Comparison of ENCODE assay signal across 25 cellular contexts in genomic region chr18:12943200-12943599, GRCh38.
"Had no signal": no experiment of that assay in that cellular context is flagged by ENCODE, and none has a peak within 500 bp of the region (broad histone marks: within the 10 kb centered on the region; RNA-seq: fewer than 3 reads in every experiment).

No MANE protein-coding gene starts in this region.

- H3K27me3 Mint-ChIP-seq: central memory CD8-positive, alpha-beta T cell; stimulated activated naive B cell treated with anti-CD40 and anti-IgM and Interleukin-4, amounts not matched to agents 10 μg/mL and 1 μg/mL and 100 μg/mL, for 72 hours had no signal

- ATAC-seq: left lung; stimulated activated naive B cell treated with anti-CD40 and anti-IgM and Interleukin-4, amounts not matched to agents 10 μg/mL and 1 μg/mL and 100 μg/mL, for 72 hours had no signal

- H3K9me3 Mint-ChIP-seq: activated CD4-positive, alpha-beta T cell treated with anti-CD3 and anti-CD28 coated beads, Interleukin-2, amount 10 ng/mL, durations not matched to agents 24 days and 14 days; central memory CD8-positive, alpha-beta T cell; nephron; stimulated activated naive B cell treated with anti-CD40 and anti-IgM and Interleukin-4, amounts not matched to agents 10 μg/mL and 1 μg/mL and 100 μg/mL, for 72 hours had no signal

- FAIRE-seq: frontal cortex, keratinocyte had no signal

- H3K4me3 Mint-ChIP-seq: activated CD4-positive, alpha-beta T cell treated with anti-CD3 and anti-CD28 coated beads, Interleukin-2, amount 10 ng/mL, durations not matched to agents 24 days and 14 days; central memory CD8-positive, alpha-beta T cell; nephron; stimulated activated naive B cell treated with anti-CD40 and anti-IgM and Interleukin-4, amounts not matched to agents 10 μg/mL and 1 μg/mL and 100 μg/mL, for 72 hours had no signal

- H3K36me3 Mint-ChIP-seq: stimulated activated naive B cell treated with anti-CD40 and anti-IgM and Interleukin-4, amounts not matched to agents 10 μg/mL and 1 μg/mL and 100 μg/mL, for 72 hours had no signal

- H3K27me3 ChIP-seq: left lung, sigmoid colon, spleen, upper lobe of left lung had no signal

- H3K36me3 ChIP-seq: left lung, sigmoid colon, spleen, thoracic aorta, upper lobe of left lung had no signal

- H3K27ac Mint-ChIP-seq: activated CD4-positive, alpha-beta T cell treated with anti-CD3 and anti-CD28 coated beads, Interleukin-2, amount 10 ng/mL, durations not matched to agents 24 days and 14 days; nephron; stimulated activated naive B cell treated with anti-CD40 and anti-IgM and Interleukin-4, amounts not matched to agents 10 μg/mL and 1 μg/mL and 100 μg/mL, for 72 hours had no signal

- DNase-seq: activated CD4-positive, alpha-beta T cell treated with anti-CD3 and anti-CD28 coated beads, Interleukin-2, amount 10 ng/mL, durations not matched to agents 24 days and 14 days; activated CD4-positive, CD25-positive, alpha-beta regulatory T cell; activated CD8-positive, alpha-beta memory T cell treated with anti-CD3 and anti-CD28 coated beads for 24 hours; activated CD8-positive, alpha-beta memory T cell treated with anti-CD3 and anti-CD28 coated beads, Interleukin-2, amount 50 U/mL, for 48 hours; activated effector memory CD4-positive, alpha-beta T cell treated with anti-CD3 and anti-CD28 coated beads, Interleukin-2, amount 50 U/mL, for 16 hours; activated naive CD4-positive, alpha-beta T cell treated with anti-CD3 and anti-CD28 coated beads, Interleukin-2, amount 50 U/mL, for 16 hours; activated T-cell treated with anti-CD3 and anti-CD28 coated beads, Interleukin-2, amount 50 U/mL, for 48 hours; aorta; erythroblast; head of caudate nucleus; left lung; midbrain; nucleus accumbens; posterior cingulate gyrus; sigmoid colon; spleen; stimulated activated naive B cell treated with anti-CD40 and anti-IgM and Interleukin-4, amounts not matched to agents 10 μg/mL and 1 μg/mL and 100 μg/mL, for 72 hours; T-helper 9 cell; upper lobe of left lung had no signal

- H3K9me3 ChIP-seq: left lung, sigmoid colon, spleen, thoracic aorta, upper lobe of left lung had no signal

- H3K4me3 ChIP-seq: coronary artery, left lung, sigmoid colon, spleen, thoracic aorta, upper lobe of left lung had no signal

- H3K27ac ChIP-seq: coronary artery, left lung, sigmoid colon, spleen, thoracic aorta, upper lobe of left lung had no signal
